In genomic region chr1:40784141-40784770, GRCh38 we compare ENCODE assay signal across 10 cellular contexts. TPM values are rescaled to one million over a fixed set of nuclear protein-coding genes. Genes with fewer than 3 reads are reported as not detected.
A peak's percentile ranks its signal among the peaks of the same experiment; 100 is the strongest.
DNase-seq lines count a peak whose midpoint lies in the region; FAIRE-seq and TF ChIP-seq lines count a peak whose summit lies in the region.
"Had no signal": no experiment of that assay in that cellular context is flagged by ENCODE, and none has a peak within 500 bp of the region (broad histone marks: within the 10 kb centered on the region; RNA-seq: fewer than 3 reads in every experiment).

No MANE protein-coding gene starts in this region.

- WGBS in mesodermal cell (ENCODE audit: insufficient coverage in 2 of 2), 2 experiments = 11% methylated on average over 57 to 59 of the region's 63 CpGs

- H3K27me3 Mint-ChIP-seq in HFFc6 (ENCODE audit: insufficient read depth) = peaks cover 41% of the 10 kb centered on the region

- peaks cover 10% of the 10 kb centered on the region for H3K4me1 Mint-ChIP-seq in HFFc6 (ENCODE audit: low read depth)

- H3K27ac ChIP-seq in ACC112 (ENCODE audit: low read depth, low read length) (no peak overlapping the region), breast epithelium (peak overlapping the region; percentile 55 to 64), mesodermal cell (ENCODE audit: low read depth, low read length, severe bottlenecking) (no peak overlapping the region)

- no peaks in the 10 kb centered on the region for H3K36me3 Mint-ChIP-seq in HFFc6 (ENCODE audit: low read depth)

- H3K36me3 ChIP-seq in ACC112 (ENCODE audit: insufficient read depth, low read length) = no peaks in the 10 kb centered on the region
- H3K36me3 ChIP-seq in breast epithelium = no peaks in the 10 kb centered on the region
- H3K36me3 ChIP-seq in mesodermal cell (ENCODE audit: control insufficient read depth, insufficient read depth, low read length) = no peaks in the 10 kb centered on the region

- H3K9me3 Mint-ChIP-seq in HFFc6 = no peaks in the 10 kb centered on the region

- H3K4me3 ChIP-seq in ACC112 (ENCODE audit: low read depth, low read length) (peak overlapping the region; percentile 46), breast epithelium (peak overlapping the region; percentile 29 to 81 (median 54)), mesodermal cell (ENCODE audit: extremely low read depth, insufficient read depth, low read length, poor library complexity, severe bottlenecking) (peak overlapping the region; percentile 11)

- H3K4me1 ChIP-seq in ACC112 (ENCODE audit: control insufficient read depth, insufficient read depth, low read length, unreplicated experiment) = peaks cover 5% of the 10 kb centered on the region
- peaks cover 6 to 11% of the 10 kb centered on the region in 2 donors for H3K4me1 ChIP-seq in breast epithelium
- peaks cover 12% of the 10 kb centered on the region for H3K4me1 ChIP-seq in mesodermal cell (ENCODE audit: control insufficient read depth, insufficient read depth, low read length, poor library complexity, severe bottlenecking)

- no peak for TF ChIP-seq POLR2A in breast epithelium (IDR thresholded peaks at IDR 0.05)

- TF ChIP-seq CTCF in HFFc6 (IDR thresholded peaks at IDR 0.05) (no peak), breast epithelium (IDR thresholded peaks at IDR 0.05) (no peak)

- H3K27ac Mint-ChIP-seq in HFFc6 = no peak overlapping the region

- H3K9me3 ChIP-seq in breast epithelium (no peaks in the 10 kb centered on the region), mesodermal cell (ENCODE audit: control insufficient read depth, low read length) (no peaks in the 10 kb centered on the region)

- DNase-seq in HFFc6 (no peak), breast epithelium (ENCODE audit: low spot score in 2 of 2) (no peak), NCI-H2029 (lab: John Stamatoyannopoulos, UW) (no peak), GM19239 (ENCODE audit: insufficient read length, low spot score) (no peak)
- DNase-seq in stimulated activated CD4-positive, alpha-beta T cell treated with anti-CD3 and anti-CD28 coated beads, Interleukin-4, amount 100 ng/mL, for 24 hours = no peak
- DNase-seq in stimulated activated naive CD4-positive, alpha-beta T cell treated with Interleukin-2 at 50 U/mL for 16 hours (lab: John Stamatoyannopoulos, UW) = no peak
- DNase-seq: activated CD8-positive, alpha-beta memory T cell treated with anti-CD3 and anti-CD28 coated beads, Interleukin-2, amount 50 U/mL, for 48 hours; stimulated activated CD4-positive, alpha-beta T cell treated with anti-CD3 and anti-CD28 coated beads, Interleukin-1b, Interleukin-23, amount 100 ng/mL, for 48 hours had no signal

- H3K27me3 ChIP-seq in ACC112 (ENCODE audit: insufficient read depth, low read length) (peaks cover 26% of the 10 kb centered on the region), breast epithelium (no peaks in the 10 kb centered on the region)

- H3K79me2 ChIP-seq in ACC112 (ENCODE audit: control insufficient read depth, insufficient read depth, low read length, unreplicated experiment) = no peaks in the 10 kb centered on the region

- intact Hi-C loops in breast epithelium (cut with DNase I; ENCODE audit: low total_unique reads) = no loop called here

- peak overlapping the region; percentile 63; the same call in 1 of the 2 replicates for H3K4me3 Mint-ChIP-seq in HFFc6

- no peak for FAIRE-seq in GM19239 (lab: Jason Lieb, UNC)

- H2AFZ ChIP-seq in ACC112 (ENCODE audit: low read length, unreplicated experiment) = no peak overlapping the region

RNA-seq across cellular contexts. Expression of gene KCNQ4, which starts 0.7 kb away (rescaled TPM):
- under 1 TPM in 1 of 6 experiments, not detected in 5; 0.05 TPM for total RNA-seq in HFFc6 (2021; fragmentation: NEBNext Ultra II Directional; extraction: Animal tissue kit (Norgen Biotek cat#: 25700))
- total RNA-seq in breast epithelium = 1 to 10 TPM in 2 of 3 donors, under 1 TPM in 1; 0.32 to 1.3 (median 1.3) TPM
- 1.3 TPM for polyA plus RNA-seq in mesodermal cell (2013, experiment 1 of 2)
- polyA plus RNA-seq in mesodermal cell (2013, experiment 2 of 2) = 0.71 TPM

Comparison
In these comparisons a context has a peak if more than half of its experiments do, and no peak if none do; other contexts are left out.
1. H3K27ac ChIP-seq: peak in breast epithelium (2 of 2); none in ACC112 (single experiment) and mesodermal cell (single experiment).
2. Peak in every context shown above with its lines, with median percentiles within 50 percentile points of each other: H3K4me3 ChIP-seq.